1 cellular context compared by ENCODE assay signal in genomic region chr17:32772453-32773025, GRCh38.
TF ChIP-seq lines count a peak whose summit lies in the region.

No MANE protein-coding gene starts in this region.

TF ChIP-seq in GM12878, 131 proteins besides CTCF, POLR2A, EP300 and RAD21 (continued from another document):
- TF ChIP-seq E4F1 (IDR thresholded peaks at IDR 0.05; ENCODE audit: borderline replicate concordance, partially characterized antibody) = no peak
- TF ChIP-seq ZBTB4 (CRISPR knock-in tag; IDR thresholded peaks at IDR 0.05) = no peak
- no peak for TF ChIP-seq SMAD1 (IDR thresholded peaks at IDR 0.05; ENCODE audit: low read depth, partially characterized antibody)
- no peak for TF ChIP-seq PAX8 (IDR thresholded peaks at IDR 0.05)
- peak; percentile 6 for TF ChIP-seq PBX3 (IDR thresholded peaks at IDR 0.05; ENCODE audit: insufficient replicate concordance, low read depth, low read length)
- peak; percentile 92 for TF ChIP-seq PAX5 (IDR thresholded peaks at IDR 0.05; ENCODE audit: borderline replicate concordance, low read depth, low read length)
- TF ChIP-seq IRF5 (IDR thresholded peaks at IDR 0.05; ENCODE audit: borderline replicate concordance) = no peak
- no peak for TF ChIP-seq SP1 (IDR thresholded peaks at IDR 0.05; ENCODE audit: low read depth, low read length)
- no peak for TF ChIP-seq YBX1 (IDR thresholded peaks at IDR 0.05)
- peak; percentile 24 to 30; a peak in 1 of 4 replicates for TF ChIP-seq BHLHE40 (IDR thresholded peaks at IDR 0.05; ENCODE audit: borderline replicate concordance in 1 of 2, low read depth in 2 of 2, low read length in 1 of 2)
- peak; percentile 28 for TF ChIP-seq CUX1 (IDR thresholded peaks at IDR 0.05; ENCODE audit: insufficient replicate concordance, low read depth, low read length)
- TF ChIP-seq MYB (IDR thresholded peaks at IDR 0.05; ENCODE audit: borderline replicate concordance, low read depth, low read length) = no peak
- TF ChIP-seq RAD51 (IDR thresholded peaks at IDR 0.05) = no peak
- TF ChIP-seq TCF3 (IDR thresholded peaks at IDR 0.05; ENCODE audit: borderline replicate concordance, insufficient read depth, low read depth, low read length) = no peak
- TF ChIP-seq PKNOX1 (IDR thresholded peaks at IDR 0.05) = peak; percentile 13; the same call in 1 of the 2 replicates
